ENCODE assay signal across 16 cellular contexts in the genomic region with DNA sequence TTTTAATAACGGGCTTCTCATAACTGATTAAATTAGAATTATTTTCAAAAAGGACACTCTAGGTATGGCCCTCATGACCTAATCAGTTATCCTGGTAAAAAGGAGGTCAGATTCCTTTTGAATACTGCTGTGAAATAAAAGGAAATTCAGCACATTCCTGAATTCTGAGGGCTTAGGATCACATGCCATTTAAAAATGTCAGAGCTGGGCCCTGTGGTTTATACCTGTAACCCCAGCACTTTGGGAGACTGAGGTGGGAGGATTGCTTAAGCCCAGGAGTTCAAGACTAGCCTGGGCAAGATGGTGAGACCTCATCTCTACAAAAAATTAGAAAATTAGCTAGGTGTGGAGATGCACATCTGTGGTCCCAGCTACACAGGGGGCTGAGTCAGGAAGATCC. TPM values are rescaled to one million over a fixed set of nuclear protein-coding genes. Genes with fewer than 3 reads are reported as not detected.
"Had no signal": no experiment of that assay in that cellular context is flagged by ENCODE, and none has a peak within 500 bp of the region (broad histone marks: within the 10 kb centered on the region; RNA-seq: fewer than 3 reads in every experiment).

No MANE protein-coding gene starts in this region.

- H3K27me3 ChIP-seq: cardiac muscle cell, sigmoid colon, upper lobe of left lung had no signal

- H3K36me3 ChIP-seq: cardiac muscle cell had no signal

- H3K27ac Mint-ChIP-seq: activated CD4-positive, alpha-beta memory T cell treated with anti-CD3 and anti-CD28 coated beads, Interleukin-2, amount 10 ng/mL, durations not matched to agents 7 days and 5 days; activated naive CD8-positive, alpha-beta T cell treated with anti-CD3 and anti-CD28 coated beads for 36 hours; activated T-cell treated with anti-CD3 and anti-CD28 coated beads, Interleukin-2, amount 50 U/mL, for 72 hours; nephron had no signal

- H3K36me3 Mint-ChIP-seq: activated naive CD8-positive, alpha-beta T cell treated with anti-CD3 and anti-CD28 coated beads for 36 hours had no signal

- H3K4me1 ChIP-seq: psoas muscle, upper lobe of left lung had no signal

- H3K27me3 Mint-ChIP-seq: activated CD4-positive, alpha-beta memory T cell treated with anti-CD3 and anti-CD28 coated beads, Interleukin-2, amount 10 ng/mL, durations not matched to agents 7 days and 5 days; activated naive CD8-positive, alpha-beta T cell treated with anti-CD3 and anti-CD28 coated beads for 36 hours had no signal

- H3K27ac ChIP-seq: cardiac muscle cell, psoas muscle, sigmoid colon, upper lobe of left lung had no signal

- H3K4me3 ChIP-seq: cardiac muscle cell, psoas muscle, sigmoid colon, upper lobe of left lung had no signal

- H3K9me3 ChIP-seq: psoas muscle, sigmoid colon, upper lobe of left lung had no signal

- H3K9me3 Mint-ChIP-seq: activated CD4-positive, alpha-beta memory T cell treated with anti-CD3 and anti-CD28 coated beads, Interleukin-2, amount 10 ng/mL, durations not matched to agents 7 days and 5 days; activated naive CD8-positive, alpha-beta T cell treated with anti-CD3 and anti-CD28 coated beads for 36 hours; activated T-cell treated with anti-CD3 and anti-CD28 coated beads, Interleukin-2, amount 50 U/mL, for 72 hours; nephron had no signal

- ATAC-seq: activated T-cell treated with anti-CD3 and anti-CD28 coated beads, Interleukin-2, amount 50 U/mL, for 72 hours; psoas muscle had no signal

- H3K4me1 Mint-ChIP-seq: activated naive CD8-positive, alpha-beta T cell treated with anti-CD3 and anti-CD28 coated beads for 36 hours; nephron had no signal

- DNase-seq: activated CD4-positive, alpha-beta memory T cell treated with anti-CD3 and anti-CD28 coated beads, Interleukin-2, amount 10 ng/mL, durations not matched to agents 7 days and 5 days; activated gamma-delta T cell treated with Interleukin-2 at 50 U/mL for 16 hours; activated naive CD8-positive, alpha-beta T cell treated with anti-CD3 and anti-CD28 coated beads for 36 hours; activated T-cell treated with anti-CD3 and anti-CD28 coated beads, Interleukin-2, amount 50 U/mL, for 72 hours; anterior cingulate cortex; cortex of kidney; hypothalamus; occipital lobe; psoas muscle; sigmoid colon; stimulated activated CD4-positive, alpha-beta T cell treated with anti-CD3 and anti-CD28 coated beads, Interleukin-2, amount 100 ng/mL, for 48 hours; stimulated activated naive CD4-positive, alpha-beta T cell treated with Interleukin-2 at 50 U/mL for 16 hours; T-helper 9 cell; upper lobe of left lung had no signal

- H3K4me3 Mint-ChIP-seq: activated CD4-positive, alpha-beta memory T cell treated with anti-CD3 and anti-CD28 coated beads, Interleukin-2, amount 10 ng/mL, durations not matched to agents 7 days and 5 days; activated naive CD8-positive, alpha-beta T cell treated with anti-CD3 and anti-CD28 coated beads for 36 hours; activated T-cell treated with anti-CD3 and anti-CD28 coated beads, Interleukin-2, amount 50 U/mL, for 72 hours; nephron had no signal

RNA-seq across cellular contexts. Expression of a gene that starts 28.7 kb away (rescaled TPM):
- polyA plus RNA-seq: cardiac muscle cell had no signal
